In the genomic region with DNA sequence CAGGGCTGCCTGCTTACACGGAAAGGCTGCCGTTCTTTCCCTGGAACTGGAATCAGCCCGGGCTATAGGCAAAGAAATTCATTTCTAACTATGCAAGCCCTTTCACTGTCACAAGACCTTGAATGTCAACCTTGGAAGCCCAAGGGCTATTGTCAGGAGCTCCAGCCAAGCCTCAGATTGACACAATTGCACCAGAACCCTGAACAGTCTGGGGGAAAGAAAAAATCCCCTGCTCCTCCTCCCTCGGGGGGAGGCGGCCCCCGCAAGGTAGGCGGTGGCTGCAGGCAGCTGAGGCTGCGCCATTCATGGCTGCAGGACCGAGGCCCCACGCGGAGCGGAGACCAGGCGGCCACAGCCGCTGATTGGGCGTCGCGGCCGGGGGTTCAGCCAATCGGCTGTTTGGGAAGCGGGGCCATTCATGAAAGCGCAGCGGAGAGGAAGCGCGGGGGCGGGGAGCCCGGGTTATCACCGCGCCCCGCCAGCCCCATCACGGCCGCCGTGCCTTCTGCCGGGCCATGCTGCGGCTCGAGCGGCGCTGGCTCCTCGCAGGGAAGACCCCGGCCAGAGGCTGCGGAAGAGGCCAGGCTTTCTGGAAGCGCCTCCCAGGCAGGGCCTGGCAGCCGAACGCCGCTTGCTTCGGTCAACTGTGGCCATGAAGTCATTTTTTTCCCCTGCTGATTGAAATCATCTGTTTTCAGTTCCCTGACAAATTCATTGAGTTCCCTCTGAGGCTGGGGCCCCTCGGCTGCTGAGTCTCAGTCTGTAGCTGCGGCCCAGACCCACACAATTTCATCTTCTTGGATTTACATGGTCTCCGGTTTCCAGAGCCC, we compare ENCODE assay signal across 8 cellular contexts. TPM values are rescaled to one million over a fixed set of nuclear protein-coding genes. Genes with fewer than 3 reads are reported as not detected.
DNase-seq lines count a peak whose midpoint lies in the region; TF ChIP-seq lines count a peak whose summit lies in the region.

No MANE protein-coding gene starts in this region.

- H3K4me1 ChIP-seq in HAP-1 (peaks cover 10% of the 10 kb centered on the region), smooth muscle cell (ENCODE audit: low read depth) (peaks cover 41% of the 10 kb centered on the region)

- H3K4me2 ChIP-seq in smooth muscle cell: peak overlapping the region; percentile 79

- peak overlapping the region; percentile 47 for H2AFZ ChIP-seq in smooth muscle cell (ENCODE audit: low read depth)

- H3K27ac ChIP-seq in VCaP (peak overlapping the region; percentile 32; the same call in 1 of the 2 replicates), smooth muscle cell (ENCODE audit: low read depth) (peak overlapping the region; percentile 97)

- POLR2A ChIA-PET in MCF 10A (lab: Yijun Ruan, JAX): no interaction called here

- no peaks in the 10 kb centered on the region for H4K20me1 ChIP-seq in smooth muscle cell (ENCODE audit: low read depth)

- 1% methylated on average over 46 of the region's 48 CpGs for WGBS in smooth muscle cell (ENCODE audit: low lambda C conversion rate)

- H3K9me3 ChIP-seq in HAP-1: no peaks in the 10 kb centered on the region
- no peaks in the 10 kb centered on the region for H3K9me3 ChIP-seq in smooth muscle cell (replicated peaks; ENCODE audit: low read depth)

- no peak overlapping the region for H3K27ac Mint-ChIP-seq in MCF 10A (ENCODE audit: low read depth, unreplicated experiment)

- H3K9ac ChIP-seq in smooth muscle cell (ENCODE audit: low read depth): peak overlapping the region; percentile 82

- no peaks in the 10 kb centered on the region for H3K79me2 ChIP-seq in smooth muscle cell (ENCODE audit: low read depth)

- TF ChIP-seq CTCF in NB4 (IDR thresholded peaks at IDR 0.05; ENCODE audit: low read depth, low read length) (no peak), VCaP (conservative IDR thresholded peaks at IDR 0.05) (no peak), MCF 10A (IDR thresholded peaks at IDR 0.05; ENCODE audit: unreplicated experiment) (no peak), smooth muscle cell (IDR thresholded peaks at IDR 0.05; ENCODE audit: borderline replicate concordance, insufficient read depth, poor library complexity, severe bottlenecking) (no peak)

- in situ Hi-C loops in HAP-1 (cut with MboI; ENCODE audit: low sequenced_read_pairs): no loop called here

- H3K4me3 Mint-ChIP-seq in MCF 10A (ENCODE audit: unreplicated experiment): no peak overlapping the region

- H3K36me3 ChIP-seq in HAP-1 (replicated peaks) (no peaks in the 10 kb centered on the region), smooth muscle cell (ENCODE audit: low read depth) (no peaks in the 10 kb centered on the region)

- peak; percentile 86 for TF ChIP-seq POLR2A in NB4 (IDR thresholded peaks at IDR 0.05; ENCODE audit: extremely low read depth, insufficient read length)

- no TSS peak for BruUV-seq in MCF 10A (replicated peaks; lab: Mats Ljungman, UMichigan)

- H3K9me3 Mint-ChIP-seq in MCF 10A (ENCODE audit: unreplicated experiment): no peaks in the 10 kb centered on the region

- no peaks in the 10 kb centered on the region for H3K27me3 ChIP-seq in HAP-1 (ENCODE audit: low read depth)
- no peaks in the 10 kb centered on the region for H3K27me3 ChIP-seq in smooth muscle cell (ENCODE audit: low read depth)

- H3F3A ChIP-seq in smooth muscle cell (ENCODE audit: low read depth): peaks cover 17% of the 10 kb centered on the region

- peak; percentile 99 for DNase-seq in GM03348 (ENCODE audit: low spot score)
- peak; percentile 79 to 92 for DNase-seq in HAP-1 (ENCODE audit: low spot score in 2 of 2)
- DNase-seq in NB4 (ENCODE audit: low read depth): peak; percentile 99
- DNase-seq in MCF 10A (ENCODE audit: unreplicated experiment): peak; percentile 80
- DNase-seq in iPS-NIHi7 (ENCODE audit: extremely low spot score): peak; percentile 95
- peak; percentile 80 for DNase-seq in smooth muscle cell (lab: John Stamatoyannopoulos, UW; ENCODE audit: unreplicated experiment)
- no peak for DNase-seq in NCI-H1417 (lab: John Stamatoyannopoulos, UW)

- CTCF ChIA-PET in MCF 10A (lab: Yijun Ruan, JAX): interaction anchor here (0.6 to 1.0 kb wide), 2 partner anchors 231 to 311 kb away, joined by 3 to 4 read pairs; no protein-coding TSS in a partner anchor

- H3K36me3 Mint-ChIP-seq in MCF 10A (ENCODE audit: insufficient read depth, unreplicated experiment): no peaks in the 10 kb centered on the region

- no peaks in the 10 kb centered on the region for H3K27me3 Mint-ChIP-seq in MCF 10A (ENCODE audit: insufficient read depth, unreplicated experiment)

- intact Hi-C loops in MCF 10A (cut with micrococcal nuclease): loop anchor here (2.0 to 10.0 kb wide), 5 partner anchors 144 to 309 kb away; partner anchors contain the start of gene CCND1

- peak overlapping the region; percentile 24 for H3K4me3 ChIP-seq in HAP-1
- peak overlapping the region; percentile 69 for H3K4me3 ChIP-seq in NB4 (ENCODE audit: low read depth, low read length)
- H3K4me3 ChIP-seq in smooth muscle cell: peak overlapping the region; percentile 29

- peaks cover 21% of the 10 kb centered on the region for H3K4me1 Mint-ChIP-seq in MCF 10A (ENCODE audit: insufficient read depth, unreplicated experiment)

RNA-seq across cellular contexts. Expression of gene LINC01488, which starts 38.1 kb away (rescaled TPM):
- total RNA-seq in MCF 10A (2022) (not detected in 2 replicates), smooth muscle cell (not detected in 2 replicates)
- polyA plus RNA-seq in smooth muscle cell: not detected in 2 replicates

Comparison
In these comparisons a context has a peak if more than half of its experiments do, and no peak if none do; other contexts are left out.
1. DNase-seq: peak in GM03348 (single experiment), HAP-1 (2 of 2), NB4 (single experiment), MCF 10A (single experiment), iPS-NIHi7 (single experiment) and smooth muscle cell (single experiment); none in NCI-H1417 (0 of 3).
2. Peak in every context shown above with its lines, with median percentiles within 50 percentile points of each other: H3K4me3 ChIP-seq.